In genomic region chr7:24291271-24291670, GRCh38 we compare ENCODE assay signal across 29 cellular contexts. TPM values are rescaled to one million over a fixed set of nuclear protein-coding genes. Genes with fewer than 3 reads are reported as not detected.
"Had no signal": no experiment of that assay in that cellular context is flagged by ENCODE, and none has a peak within 500 bp of the region (broad histone marks: within the 10 kb centered on the region; RNA-seq: fewer than 3 reads in every experiment).

No MANE protein-coding gene starts in this region.

- H3K36me3 ChIP-seq: ascending aorta, cardiac muscle cell, MG63 had no signal

- DNase-seq: activated CD4-positive, alpha-beta memory T cell treated with anti-CD3 and anti-CD28 coated beads for 36 hours; activated CD4-positive, alpha-beta T cell treated with anti-CD3 and anti-CD28 coated beads, Interleukin-2, amount 10 ng/mL, durations not matched to agents 7 days and 5 days; activated CD4-positive, CD25-positive, alpha-beta regulatory T cell; activated CD8-positive, alpha-beta memory T cell treated with anti-CD3 and anti-CD28 coated beads for 24 hours; activated effector memory CD4-positive, alpha-beta T cell treated with anti-CD3 and anti-CD28 coated beads, Interleukin-2, amount 50 U/mL, for 16 hours; activated naive CD4-positive, alpha-beta T cell treated with Interleukin-2 at 50 U/mL for 16 hours; activated naive CD8-positive, alpha-beta T cell treated with anti-CD3 and anti-CD28 coated beads, Interleukin-2, amount 50 U/mL, for 24 hours; activated T-cell treated with anti-CD3 and anti-CD28 coated beads, Interleukin-2, amount 50 U/mL, for 4 hours; amniotic stem cell; KG1; MG63; MV-4-11; NCI-H1092 treated with DMSO at 0.1 percent for 48 hours; NCI-H1417 treated with DMSO at 0.1 percent for 48 hours; NCI-H1694; NCI-H2029; NCI-H345; NCI-H510A; NCI-H526 treated with DMSO at 0.1 percent for 48 hours; SHP77 treated with DMSO at 0.1 percent for 48 hours; T-helper 2 cell; T1000 had no signal

- H3K4me3 ChIP-seq: ascending aorta, cardiac muscle cell, MG63 had no signal

- H3K4me1 ChIP-seq: ascending aorta had no signal

- H3K27ac ChIP-seq: ascending aorta, cardiac muscle cell, VCaP had no signal

- ATAC-seq: activated naive CD4-positive, alpha-beta T cell treated with anti-CD3 and anti-CD28 coated beads, Interleukin-2, amount 50 U/mL, for 72 hours; activated naive CD8-positive, alpha-beta T cell treated with anti-CD3 and anti-CD28 coated beads, Interleukin-2, amount 50 U/mL, for 24 hours; activated T-cell treated with anti-CD3 and anti-CD28 coated beads, Interleukin-2, amount 50 U/mL, for 4 hours had no signal

- H3K27me3 ChIP-seq: ascending aorta had no signal

- H3K9me3 ChIP-seq: ascending aorta, MG63 had no signal

RNA-seq across cellular contexts. Expression of gene NPY, which starts 7.3 kb away (rescaled TPM):
- total RNA-seq: activated CD4-positive, alpha-beta memory T cell treated with anti-CD3 and anti-CD28 coated beads for 36 hours; activated CD4-positive, alpha-beta T cell treated with anti-CD3 and anti-CD28 coated beads, Interleukin-2, amount 10 ng/mL, durations not matched to agents 7 days and 5 days; activated naive CD4-positive, alpha-beta T cell treated with anti-CD3 and anti-CD28 coated beads, Interleukin-2, amount 50 U/mL, for 72 hours; activated T-cell treated with anti-CD3 and anti-CD28 coated beads, Interleukin-2, amount 50 U/mL, for 4 hours; ascending aorta; LHCN-M2; OCI-LY7; SK-MEL-5 had no signal
